In genomic region chr3:59411176-59411575, GRCh38 we compare ENCODE assay signal across 22 cellular contexts.
DNase-seq lines count a peak whose midpoint lies in the region; ATAC-seq, FAIRE-seq and TF ChIP-seq lines count a peak whose summit lies in the region.
"Had no signal": no experiment of that assay in that cellular context is flagged by ENCODE, and none has a peak within 500 bp of the region (broad histone marks: within the 10 kb centered on the region; RNA-seq: fewer than 3 reads in every experiment).

No MANE protein-coding gene starts in this region.

- H3K18ac ChIP-seq in IMR-90 (ENCODE audit: low read depth, low read length), result no peak overlapping the region

- no peak overlapping the region for H3K4ac ChIP-seq in IMR-90 (ENCODE audit: low read depth, low read length)

- no peaks in the 10 kb centered on the region for H3K36me3 ChIP-seq in IMR-90 (ENCODE audit: control insufficient read depth, insufficient read depth, low read length)
- H3K36me3 ChIP-seq in bronchial epithelial cell (ENCODE audit: control insufficient read depth, insufficient read depth, low read length), result no peaks in the 10 kb centered on the region
- H3K36me3 ChIP-seq in parathyroid adenoma (ENCODE audit: control insufficient read depth, insufficient read depth, low read length), result no peaks in the 10 kb centered on the region
- H3K36me3 ChIP-seq: BE2C had no signal

- H2BK20ac ChIP-seq in IMR-90 (ENCODE audit: low read depth, low read length), result no peak overlapping the region

- CTCF ChIA-PET in IMR-90 (lab: Yijun Ruan, JAX), result no interaction called here

- H3K79me1 ChIP-seq in IMR-90 (ENCODE audit: low read depth in 1 of 2, low read length in 2 of 2), result no peaks in the 10 kb centered on the region

- no peak for TF ChIP-seq CTCF in IMR-90 (conservative IDR thresholded peaks at IDR 0.05; ENCODE audit: low read depth, low read length)
- no peak for TF ChIP-seq CTCF in bronchial epithelial cell (IDR thresholded peaks at IDR 0.05; ENCODE audit: insufficient read depth, low read length, severe bottlenecking)
- TF ChIP-seq CTCF in parathyroid adenoma (IDR thresholded peaks at IDR 0.05), result no peak
- TF ChIP-seq CTCF in foreskin keratinocyte (conservative IDR thresholded peaks at IDR 0.05), result no peak

- H3K27ac ChIP-seq in IMR-90 (ENCODE audit: insufficient read depth, low read length) (no peak overlapping the region), parathyroid adenoma (peak overlapping the region; percentile 64), foreskin keratinocyte (no peak overlapping the region)
- H3K27ac ChIP-seq: HL-60, RWPE1 had no signal

- no TSS peak for BruUV-seq in IMR-90 (replicated peaks; lab: Mats Ljungman, UMichigan)

- no peak overlapping the region for H3K23ac ChIP-seq in IMR-90 (ENCODE audit: low read depth, low read length)

- dilution Hi-C loops in IMR-90 (cut with HindIII; ENCODE audit: low sequenced_read_pairs, unreplicated experiment), result no loop called here

- no peak for TF ChIP-seq POLR2A in IMR-90 (IDR thresholded peaks at IDR 0.05; ENCODE audit: low read depth, low read length)

- no peak overlapping the region for H3K56ac ChIP-seq in IMR-90 (ENCODE audit: extremely low read depth, insufficient read depth, low read length)

- H3K9me3 ChIP-seq in IMR-90 (ENCODE audit: control insufficient read depth, insufficient read depth, low read length), result no peaks in the 10 kb centered on the region
- H3K9me3 ChIP-seq in parathyroid adenoma (ENCODE audit: control insufficient read depth, low read length), result no peaks in the 10 kb centered on the region
- H3K9me3 ChIP-seq: BE2C, SK-N-SH had no signal

- H2BK15ac ChIP-seq in IMR-90 (ENCODE audit: low read depth, low read length), result 0 out of 3 replicates have a peak overlapping the region, but pooled peaks have one; percentile 54

- peak; percentile 6 for DNase-seq in NCI-H2196 (lab: John Stamatoyannopoulos, UW; ENCODE audit: unreplicated experiment)
- DNase-seq in NCI-H2196 treated with DMSO at 0.1 percent for 48 hours (lab: John Stamatoyannopoulos, UW; ENCODE audit: unreplicated experiment), result no peak
- DNase-seq in IMR-90, result no peak
- DNase-seq in bronchial epithelial cell (ENCODE audit: low read depth), result peak; percentile 18
- DNase-seq in foreskin keratinocyte, result no peak
- DNase-seq in Right ventricle myocardium inferior (ENCODE audit: missing footprints), result no peak
- DNase-seq: BE2C, COR-L47, DND-41, HCEC 1CT, KBM-7, NCI-H1092 treated with DMSO at 0.1 percent for 48 hours, NCI-H1436 treated with DMSO at 0.1 percent for 48 hours, NCI-H2029 treated with DMSO at 0.1 percent for 48 hours, NCI-H526, SIG-M5, SK-N-SH had no signal

- H3K4me1 ChIP-seq in IMR-90 (ENCODE audit: control insufficient read depth, insufficient read depth, low read length) (peaks cover 9% of the 10 kb centered on the region), parathyroid adenoma (peaks cover 18% of the 10 kb centered on the region), foreskin keratinocyte (no peaks in the 10 kb centered on the region)
- H3K4me1 ChIP-seq: BE2C had no signal

- H2AK9ac ChIP-seq in IMR-90 (replicated peaks; ENCODE audit: low read depth, low read length, poor library complexity), result no peak overlapping the region

- ATAC-seq in IMR-90 (ENCODE audit: low read depth) (no peak; the same call in 1 of the 2 replicates), foreskin keratinocyte (no peak), Right ventricle myocardium inferior (no peak)
- ATAC-seq: GM23338, HepG2 had no signal

- H3K27me3 ChIP-seq in IMR-90 (ENCODE audit: control insufficient read depth, insufficient read depth, low read length) (no peaks in the 10 kb centered on the region), bronchial epithelial cell (ENCODE audit: control insufficient read depth, insufficient read depth, low read length) (no peaks in the 10 kb centered on the region), parathyroid adenoma (ENCODE audit: control insufficient read depth, insufficient read depth, low read length) (no peaks in the 10 kb centered on the region), foreskin keratinocyte (no peaks in the 10 kb centered on the region)
- H3K27me3 ChIP-seq: BE2C had no signal

- H4K91ac ChIP-seq in IMR-90 (ENCODE audit: insufficient read depth, low read depth, low read length), result no peak overlapping the region

- H2AFZ ChIP-seq in IMR-90 (replicated peaks; ENCODE audit: low read length, poor library complexity) (no peak overlapping the region), parathyroid adenoma (peak overlapping the region; percentile 12)
- H2AFZ ChIP-seq: GM23338 had no signal

- intact Hi-C loops in IMR-90 (cut with micrococcal nuclease), result no loop called here
- intact Hi-C loops in Right ventricle myocardium inferior (cut with DNase I), result no loop called here

- POLR2A ChIA-PET in IMR-90 (lab: Charles Lee; ENCODE audit: unreplicated experiment), result no interaction called here

- FAIRE-seq in bronchial epithelial cell (lab: Jason Lieb, UNC), result no peak
- FAIRE-seq: HepG2 had no signal

- no peak overlapping the region for H4K5ac ChIP-seq in IMR-90 (ENCODE audit: low read depth, low read length)

- no peak overlapping the region for H3K4me3 ChIP-seq in IMR-90 (ENCODE audit: insufficient read depth, low read depth, low read length)
- H3K4me3 ChIP-seq in bronchial epithelial cell (ENCODE audit: low read depth, low read length), result no peak overlapping the region
- H3K4me3 ChIP-seq in parathyroid adenoma (ENCODE audit: low read depth, low read length), result no peak overlapping the region
- H3K4me3 ChIP-seq: GM23338 had no signal

- no peaks in the 10 kb centered on the region for H3K79me2 ChIP-seq in parathyroid adenoma

- H2BK5ac ChIP-seq in IMR-90 (ENCODE audit: low read depth, low read length, poor library complexity, severe bottlenecking), result no peak overlapping the region

- H2AK5ac ChIP-seq in IMR-90 (ENCODE audit: low read depth, low read length), result peak overlapping the region; percentile 31; the same call in 1 of the 2 replicates

- WGBS in IMR-90 (ENCODE audit: extremely low coverage in 2 of 2, insufficient read length in 1 of 2), 2 experiments, result no CpG with 5 or more reads among the region's 2 CpGs

- in situ Hi-C loops in IMR-90 (cut with MboI; ENCODE audit: low sequenced_read_pairs), result no loop called here

- H3K4me2 ChIP-seq in IMR-90 (ENCODE audit: low read depth, low read length), result no peak overlapping the region
- H3K4me2 ChIP-seq in parathyroid adenoma (ENCODE audit: low read length), result peak overlapping the region; percentile 19
- H3K4me2 ChIP-seq: GM23338, SK-N-SH had no signal

- H4K8ac ChIP-seq in IMR-90 (ENCODE audit: low read depth in 2 of 2, low read length in 2 of 2), result no peak overlapping the region

- no peaks in the 10 kb centered on the region for H4K20me1 ChIP-seq in IMR-90 (ENCODE audit: insufficient read depth, low read length)

- H3K9me1 ChIP-seq in IMR-90 (ENCODE audit: insufficient read depth, low read length), result peaks cover 7% of the 10 kb centered on the region

- TF ChIP-seq RAD21 in IMR-90 (IDR thresholded peaks at IDR 0.05; ENCODE audit: low read length), result no peak

- no peak overlapping the region for H3K14ac ChIP-seq in IMR-90 (replicated peaks; ENCODE audit: low read depth, low read length)

- H3K9ac ChIP-seq in IMR-90 (ENCODE audit: low read depth, low read length) (no peak overlapping the region), parathyroid adenoma (no peak overlapping the region)
- H3K9ac ChIP-seq: SK-N-SH had no signal

- H2BK120ac ChIP-seq in IMR-90 (ENCODE audit: low read depth, low read length), result peak overlapping the region; percentile 2

TF ChIP-seq in IMR-90, 13 proteins besides CTCF, POLR2A, EP300 and RAD21:
- TF ChIP-seq CEBPB (IDR thresholded peaks at IDR 0.05; ENCODE audit: low read depth, low read length) (no peak), RCOR1 (IDR thresholded peaks at IDR 0.05; ENCODE audit: insufficient replicate concordance, low read length) (no peak), FOS (IDR thresholded peaks at IDR 0.05; ENCODE audit: low read depth, low read length) (no peak), MXI1 (IDR thresholded peaks at IDR 0.05; ENCODE audit: borderline replicate concordance, low read depth, low read length) (no peak), NFE2L2 (IDR thresholded peaks at IDR 0.05; ENCODE audit: low read depth, low read length) (no peak), USF2 (IDR thresholded peaks at IDR 0.05; ENCODE audit: low read depth, low read length) (no peak), RFX5 (IDR thresholded peaks at IDR 0.05; ENCODE audit: low read depth, low read length) (no peak), MAZ (IDR thresholded peaks at IDR 0.05; ENCODE audit: borderline replicate concordance, low read depth, low read length) (no peak)
TF ChIP-seq in IMR-90: peak in this region for 0.

Comparison
In these comparisons a context has a peak if more than half of its experiments do, and no peak if none do; other contexts are left out.
1. DNase-seq: peak in NCI-H2196 (single experiment) and bronchial epithelial cell (single experiment); none in NCI-H2196 treated with DMSO at 0.1 percent for 48 hours (single experiment), IMR-90 (single experiment), foreskin keratinocyte (0 of 2) and Right ventricle myocardium inferior (single experiment).